In the genomic region with DNA sequence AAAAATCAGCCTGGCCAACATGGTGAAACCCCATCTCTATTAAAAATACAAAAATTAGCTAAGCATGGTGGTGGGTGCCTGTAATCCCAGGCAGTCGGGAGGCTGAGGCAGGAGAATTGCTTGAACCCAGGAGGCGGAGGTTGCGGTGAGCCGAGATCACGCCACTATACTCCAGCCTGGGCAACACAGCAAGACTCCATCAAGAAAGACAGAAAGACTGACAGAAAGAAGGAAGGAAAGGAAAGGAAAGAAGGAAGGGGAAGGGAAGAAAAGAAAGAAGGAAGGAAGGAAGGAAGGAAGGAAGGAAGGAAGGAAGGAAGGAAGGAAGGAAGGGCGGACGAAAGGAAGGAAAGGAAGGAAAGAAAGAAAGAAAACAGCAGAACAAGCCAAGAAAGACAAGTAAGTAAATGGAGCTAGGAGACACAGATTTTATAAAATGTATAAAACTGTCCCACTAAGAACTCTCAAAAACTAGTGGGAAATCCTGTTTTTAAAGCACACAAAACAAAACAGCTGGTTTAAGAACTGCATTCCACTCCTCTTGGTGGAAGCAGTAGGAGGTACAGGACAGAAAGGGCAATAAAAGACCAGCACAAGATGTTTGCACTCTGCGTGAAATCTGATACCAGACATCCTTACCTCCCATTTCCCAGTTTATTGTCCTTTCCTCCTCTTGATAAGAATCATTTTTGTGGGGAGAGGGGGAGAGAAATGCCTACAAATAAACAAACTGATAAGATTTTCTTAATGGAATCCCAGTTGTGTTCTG, we compare ENCODE assay signal across 11 cellular contexts. TPM values are rescaled to one million over a fixed set of nuclear protein-coding genes. Genes with fewer than 3 reads are reported as not detected.
DNase-seq lines count a peak whose midpoint lies in the region; ATAC-seq, FAIRE-seq and TF ChIP-seq lines count a peak whose summit lies in the region.
"Had no signal": no experiment of that assay in that cellular context is flagged by ENCODE, and none has a peak within 500 bp of the region (broad histone marks: within the 10 kb centered on the region; RNA-seq: fewer than 3 reads in every experiment).

No MANE protein-coding gene starts in this region.

- no peaks in the 10 kb centered on the region for H3K27me3 ChIP-seq in keratinocyte (ENCODE audit: control insufficient read depth, extremely low read depth, insufficient read depth, low read length)
- no peaks in the 10 kb centered on the region for H3K27me3 ChIP-seq in right lobe of liver
- H3K27me3 ChIP-seq: BE2C had no signal

- ATAC-seq in HG03108 (IDR thresholded peaks at IDR 0.05; ENCODE audit: unreplicated experiment) = no peak
- ATAC-seq in HG02623 (IDR thresholded peaks at IDR 0.05; ENCODE audit: unreplicated experiment) = no peak
- no peak for ATAC-seq in HG02588 (IDR thresholded peaks at IDR 0.05; ENCODE audit: unreplicated experiment)
- no peak for ATAC-seq in right lobe of liver
- ATAC-seq: Right ventricle myocardium inferior had no signal

- H2AFZ ChIP-seq in keratinocyte (ENCODE audit: control insufficient read depth, low read length) = no peak overlapping the region

- WGBS in right lobe of liver (ENCODE audit: insufficient coverage, low coverage, low lambda C conversion rate, missing lambda C conversion rate) = 51% methylated on average over 5 of the region's 8 CpGs

- intact Hi-C loops in right lobe of liver (cut with DNase I) = no loop called here

- TF ChIP-seq POLR2A in right lobe of liver (IDR thresholded peaks at IDR 0.05) = no peak

- H3K4me3 ChIP-seq in keratinocyte (ENCODE audit: control insufficient read depth in 2 of 3, extremely low read depth in 1 of 3, insufficient read depth in 2 of 3, low read depth in 1 of 3, low read length in 3 of 3) = no peak overlapping the region
- no peak overlapping the region for H3K4me3 ChIP-seq in right lobe of liver

- H4K20me1 ChIP-seq in keratinocyte (ENCODE audit: control insufficient read depth, extremely low read depth, insufficient read depth, low read length) = peaks cover 53% of the 10 kb centered on the region

- no peak overlapping the region for H3K9ac ChIP-seq in keratinocyte (ENCODE audit: control insufficient read depth, extremely low read depth, insufficient read depth, low read length)

- peak overlapping the region; percentile 59 for H3K4me2 ChIP-seq in keratinocyte (ENCODE audit: control insufficient read depth, extremely low read depth, insufficient read depth, low read depth, low read length)

- dilution Hi-C loops in keratinocyte (cut with MboI; ENCODE audit: extremely low pct_ligation_motif_present, low sequenced_read_pairs) = no loop called here

- peaks cover 15% of the 10 kb centered on the region for H3K9me1 ChIP-seq in keratinocyte (ENCODE audit: control insufficient read depth, extremely low read depth, insufficient read depth, low read length)

- H3K79me2 ChIP-seq in keratinocyte (ENCODE audit: control insufficient read depth, insufficient read depth, low read length) = peaks cover 97% of the 10 kb centered on the region

- H3K36me3 ChIP-seq in keratinocyte (ENCODE audit: control insufficient read depth in 2 of 2, extremely low read depth in 1 of 2, insufficient read depth in 2 of 2, low read length in 2 of 2) = peaks cover 0 to 1% of the 10 kb centered on the region in 2 experiments
- no peaks in the 10 kb centered on the region for H3K36me3 ChIP-seq in right lobe of liver
- H3K36me3 ChIP-seq: BE2C had no signal

- TF ChIP-seq CTCF in keratinocyte (optimal IDR thresholded peaks at IDR 0.05 in 1 of 3, IDR thresholded peaks at IDR 0.05 in 1 of 3, conservative IDR thresholded peaks at IDR 0.05 in 1 of 3; ENCODE audit: extremely low read depth in 1 of 3, insufficient read depth in 2 of 3, low read length in 3 of 3) (no peak), right lobe of liver (IDR thresholded peaks at IDR 0.05) (no peak)

- FAIRE-seq in keratinocyte (lab: Jason Lieb, UNC) = no peak

- H3K4me1 ChIP-seq in keratinocyte (ENCODE audit: control insufficient read depth, extremely low read depth, insufficient read depth, low read length) (peaks cover 43% of the 10 kb centered on the region), right lobe of liver (no peaks in the 10 kb centered on the region)
- H3K4me1 ChIP-seq: BE2C had no signal

- H3K9me3 ChIP-seq in keratinocyte (ENCODE audit: control insufficient read depth, low read depth, low read length) (no peaks in the 10 kb centered on the region), right lobe of liver (no peaks in the 10 kb centered on the region)
- H3K9me3 ChIP-seq: BE2C had no signal

- H3K27ac ChIP-seq in keratinocyte (ENCODE audit: control insufficient read depth, insufficient read depth, low read length) (peak overlapping the region; percentile 51), right lobe of liver (no peak overlapping the region)

- DNase-seq in A172 (ENCODE audit: low spot score) = peak; percentile 64
- peak; percentile 59 for DNase-seq in HS-27A (ENCODE audit: low read depth)
- peak; percentile 47 for DNase-seq in SW480 (ENCODE audit: low spot score)
- DNase-seq in keratinocyte (ENCODE audit: low read depth, low spot score) = no peak
- no peak for DNase-seq in right lobe of liver
- DNase-seq: BE2C, caudate nucleus had no signal

RNA-seq across cellular contexts. Expression of a gene that starts 46.7 kb away (rescaled TPM):
- 5.2 and 9.4 TPM in 2 replicates for total RNA-seq in A172 (2014; rRNA removed; shearing (Covaris generic))
- polyA plus RNA-seq in keratinocyte = 16.1 to 22.5 TPM (median 22.0 TPM) in 3 replicates
- polyA plus RNA-seq in keratinocyte (2011; ENCODE audit: low read depth) = 28.7 TPM
- polyA plus RNA-seq in keratinocyte (2011; cell fraction: cytosol; rRNA removed) = 20.3 and 20.9 TPM in 2 replicates
- polyA plus RNA-seq in keratinocyte (2011; cell fraction: nucleus; rRNA removed) = 53.3 and 53.4 TPM in 2 replicates
- polyA plus RNA-seq in keratinocyte (2012; ENCODE audit: low replicate concordance) = 14.8 and 47.7 TPM in 2 replicates
- 43.8 to 125 TPM (median 75.8 TPM) in 3 replicates for polyA minus RNA-seq in keratinocyte
- 44.9 TPM for polyA minus RNA-seq in keratinocyte (2011; cell fraction: cytosol; rRNA and poly(A)+ RNA removed)
- polyA minus RNA-seq in keratinocyte (2011; cell fraction: nucleus; rRNA and poly(A)+ RNA removed) = 59.8 and 125 TPM in 2 replicates
- total RNA-seq in right lobe of liver = 10 to 100 TPM in 2 of 6 experiments, 1 to 10 TPM in 4; 3.9 to 13.1 (median 6.9) TPM

Comparison
In these comparisons a context has a peak if more than half of its experiments do, and no peak if none do; other contexts are left out.
1. DNase-seq: peak in A172 (single experiment), HS-27A (single experiment) and SW480 (single experiment); none in keratinocyte (single experiment) and right lobe of liver (0 of 3).